In genomic region chr13:30798776-30799625, GRCh38 we compare ENCODE assay signal across 28 cellular contexts.
DNase-seq lines count a peak whose midpoint lies in the region; ATAC-seq and TF ChIP-seq lines count a peak whose summit lies in the region.
"Had no signal": no experiment of that assay in that cellular context is flagged by ENCODE, and none has a peak within 500 bp of the region (broad histone marks: within the 10 kb centered on the region; RNA-seq: fewer than 3 reads in every experiment).

No MANE protein-coding gene starts in this region.

- no peak overlapping the region for H2BK5ac ChIP-seq in mesendoderm (ENCODE audit: low read length)

- no peak overlapping the region for H2BK120ac ChIP-seq in mesendoderm (ENCODE audit: low read depth, low read length)

- in situ Hi-C loops in transverse colon (cut with MboI; ENCODE audit: low pct_ligation_motif_present in 1 of 4, low pct_unique_long_range_greater_than_20kb in 1 of 4, low sequenced_read_pairs in 3 of 4): loop anchor here (5.0 to 10.0 kb wide), 4 partner anchors 114 to 124 kb away; no protein-coding TSS in a partner anchor

- DNase-seq in SK-N-MC (ENCODE audit: low read depth, low spot score): peak; percentile 85
- DNase-seq in ecto neural progenitor cell (ENCODE audit: low spot score): peak; percentile 42
- DNase-seq in mesendoderm: peak; percentile 15
- no peak for DNase-seq in transverse colon
- DNase-seq in NCI-H187 (lab: John Stamatoyannopoulos, UW): no peak
- no peak for DNase-seq in EL
- DNase-seq: activated CD4-positive, alpha-beta T cell treated with anti-CD3 and anti-CD28 coated beads for 36 hours; activated naive CD4-positive, alpha-beta T cell treated with Interleukin-2 at 50 U/mL for 16 hours; activated T-cell treated with anti-CD3 and anti-CD28 coated beads, Interleukin-2, amount 50 U/mL, for 4 hours; CD4-positive, alpha-beta memory T cell; cerebellar nuclear complex; DMS153; effector memory CD4-positive, alpha-beta T cell; esophagus squamous epithelium; Kasumi-1; left colon; NCI-H1048; NCI-H1930; NCI-H226; NCI-H82; PC-3; posterior cingulate gyrus; SHP77; T-cell; testis had no signal

- H3K27me3 ChIP-seq in mesendoderm (ENCODE audit: insufficient read depth, low read length, poor library complexity) (no peaks in the 10 kb centered on the region), transverse colon (no peaks in the 10 kb centered on the region)
- H3K27me3 ChIP-seq: esophagus squamous epithelium, testis had no signal

- no peak overlapping the region for H3K4me2 ChIP-seq in mesendoderm (ENCODE audit: low read length)

- ATAC-seq in HG02798 (IDR thresholded peaks at IDR 0.05; ENCODE audit: poor library complexity, unreplicated experiment): no peak
- ATAC-seq: activated CD4-positive, alpha-beta T cell treated with anti-CD3 and anti-CD28 coated beads for 36 hours; activated T-cell treated with anti-CD3 and anti-CD28 coated beads, Interleukin-2, amount 50 U/mL, for 4 hours; GM12878; left colon; natural killer cell treated with Interleukin-12 subunit alpha and Interleukin-12 subunit beta and Interleukin-15 and Interleukin-18, amount 100 ng/mL, for 72 hours; PC-3; T-cell had no signal

- no peaks in the 10 kb centered on the region for H3K79me2 ChIP-seq in mesendoderm (ENCODE audit: control insufficient read depth, insufficient read depth, low read length)

- H3K4ac ChIP-seq in mesendoderm (ENCODE audit: low read depth, low read length): no peak overlapping the region

- H3K4me3 ChIP-seq in SK-N-MC (peak overlapping the region; percentile 51), mesendoderm (ENCODE audit: low read length) (no peak overlapping the region), transverse colon (no peak overlapping the region)
- H3K4me3 ChIP-seq: esophagus squamous epithelium, GM12878 had no signal

- H3K9ac ChIP-seq in SK-N-MC (ENCODE audit: insufficient read length) (peak overlapping the region; percentile 88), mesendoderm (ENCODE audit: low read length) (no peak overlapping the region)

- no peak overlapping the region for H2AK5ac ChIP-seq in mesendoderm (ENCODE audit: low read length)

- H3K18ac ChIP-seq in mesendoderm (ENCODE audit: low read length): peak overlapping the region; percentile 2

- H2BK15ac ChIP-seq in mesendoderm (replicated peaks; ENCODE audit: low read depth): no peak overlapping the region

- H3K36me3 ChIP-seq in SK-N-MC (ENCODE audit: insufficient read depth, low read length) (no peaks in the 10 kb centered on the region), mesendoderm (ENCODE audit: control insufficient read depth, insufficient read depth, low read length) (no peaks in the 10 kb centered on the region), transverse colon (no peaks in the 10 kb centered on the region)
- H3K36me3 ChIP-seq: esophagus squamous epithelium had no signal

- H3K56ac ChIP-seq in mesendoderm (ENCODE audit: low read length): no peak overlapping the region

- no peak for TF ChIP-seq POLR2A in transverse colon (IDR thresholded peaks at IDR 0.05)

- TF ChIP-seq EP300 in transverse colon (IDR thresholded peaks at IDR 0.05; ENCODE audit: low read depth): no peak

- H3K4me1 ChIP-seq in mesendoderm (ENCODE audit: control insufficient read depth, low read depth, low read length) (no peaks in the 10 kb centered on the region), transverse colon (peaks cover 0 to 30% (median 18%) of the 10 kb centered on the region in 4 donors)

- H3K9me3 ChIP-seq in SK-N-MC (ENCODE audit: low read depth, low read length) (no peaks in the 10 kb centered on the region), transverse colon (no peaks in the 10 kb centered on the region)
- H3K9me3 ChIP-seq: esophagus squamous epithelium, testis had no signal

- H3K79me1 ChIP-seq in mesendoderm (ENCODE audit: low read length): no peaks in the 10 kb centered on the region

- peak overlapping the region; percentile 100 for H3K27ac ChIP-seq in SK-N-MC
- no peak overlapping the region for H3K27ac ChIP-seq in mesendoderm (ENCODE audit: low read depth, low read length)
- peak overlapping the region in 3 of 4 donors; percentile 12 to 55 (median 28) for H3K27ac ChIP-seq in transverse colon
- H3K27ac ChIP-seq: testis had no signal

- TF ChIP-seq CTCF in transverse colon (IDR thresholded peaks at IDR 0.05): no peak

- H4K8ac ChIP-seq in mesendoderm (ENCODE audit: low read depth, low read length): no peak overlapping the region

- H4K5ac ChIP-seq in mesendoderm (ENCODE audit: low read length): no peak overlapping the region

- no peak overlapping the region for H3K23ac ChIP-seq in mesendoderm (ENCODE audit: low read length)

- intact Hi-C loops in transverse colon (cut with DNase I; ENCODE audit: low total_unique reads): loop anchor here (10.0 kb wide), 1 partner anchor 124 kb away; no protein-coding TSS in a partner anchor

- WGBS in mesendoderm (ENCODE audit: extremely low coverage, insufficient coverage, low lambda C conversion rate): no CpG with 5 or more reads among the region's 22 CpGs
- WGBS in transverse colon (ENCODE audit: low coverage in 1 of 2), 2 donors: 71 to 76% methylated on average over 17 to 22 of the region's 22 CpGs

Comparison
In these comparisons a context has a peak if more than half of its experiments do, and no peak if none do; other contexts are left out.
1. DNase-seq: peak in SK-N-MC (single experiment), ecto neural progenitor cell (single experiment) and mesendoderm (single experiment); none in transverse colon (single experiment), NCI-H187 (0 of 2) and EL (single experiment).